In the genomic region with DNA sequence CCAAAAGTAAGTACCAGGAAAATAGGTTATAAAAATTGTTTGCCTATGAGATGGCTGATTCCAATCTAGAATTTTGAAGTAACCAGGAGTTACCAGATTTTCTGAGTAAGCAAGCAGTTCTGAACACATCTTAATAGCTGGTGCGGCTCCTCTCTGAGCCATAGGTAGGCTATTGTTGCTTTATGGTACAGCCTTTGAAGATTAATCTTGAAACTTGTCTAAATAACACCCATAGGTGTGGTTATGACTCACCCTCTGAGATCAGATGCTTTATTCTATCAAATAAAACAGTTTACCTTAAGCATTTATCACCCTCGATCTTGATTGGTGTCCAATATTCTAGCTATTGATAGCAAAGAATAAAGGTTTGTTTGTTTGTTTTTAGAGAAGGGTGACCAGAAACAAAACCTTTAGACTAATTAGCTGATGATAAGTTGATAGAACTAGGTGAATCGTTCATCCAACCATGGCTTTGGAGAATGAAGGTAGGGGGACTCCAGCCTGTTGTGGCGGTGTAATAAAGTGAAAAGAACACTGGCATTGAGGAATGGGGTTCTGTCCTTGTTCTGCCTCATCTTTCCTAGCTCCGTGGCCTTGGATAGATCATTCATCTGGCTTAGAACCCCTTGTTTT, we compare ENCODE assay signal across 12 cellular contexts.
DNase-seq lines count a peak whose midpoint lies in the region; ATAC-seq and TF ChIP-seq lines count a peak whose summit lies in the region.
"Had no signal": no experiment of that assay in that cellular context is flagged by ENCODE, and none has a peak within 500 bp of the region (broad histone marks: within the 10 kb centered on the region; RNA-seq: fewer than 3 reads in every experiment).

No MANE protein-coding gene starts in this region.

- no peak overlapping the region for H3K4me3 Mint-ChIP-seq in stimulated activated memory B cell treated with anti-CD40 and anti-IgM and Interleukin-4, amounts not matched to agents 10 μg/mL and 1 μg/mL and 100 μg/mL, for 72 hours
- H3K4me3 Mint-ChIP-seq: immature natural killer cell had no signal

- H3K36me3 ChIP-seq in vagina, result no peaks in the 10 kb centered on the region
- H3K36me3 ChIP-seq: sigmoid colon had no signal

- peak in 1 of 2 donors; percentile 22 for DNase-seq in activated naive CD4-positive, alpha-beta T cell treated with anti-CD3 and anti-CD28 coated beads, Interleukin-2, amount 50 U/mL, for 72 hours (ENCODE audit: low spot score in 2 of 2)
- DNase-seq in activated naive CD4-positive, alpha-beta T cell treated with anti-CD3 and anti-CD28 coated beads, Interleukin-2, amount 50 U/mL, for 16 hours, result no peak
- DNase-seq in vagina (ENCODE audit: extremely low spot score in 2 of 2) (no peak), SIG-M5 treated with dmso at 0.1 percent for 504 hours (lab: John Stamatoyannopoulos, UW; ENCODE audit: unreplicated experiment) (no peak), NCI-H128 (lab: John Stamatoyannopoulos, UW; ENCODE audit: unreplicated experiment) (no peak)
- DNase-seq: immature natural killer cell, NCI-H82, sigmoid colon, SW 1271 had no signal

- H3K4me1 Mint-ChIP-seq in stimulated activated memory B cell treated with anti-CD40 and anti-IgM and Interleukin-4, amounts not matched to agents 10 μg/mL and 1 μg/mL and 100 μg/mL, for 72 hours, result no peaks in the 10 kb centered on the region

- no peaks in the 10 kb centered on the region for H3K36me3 Mint-ChIP-seq in activated naive CD4-positive, alpha-beta T cell treated with anti-CD3 and anti-CD28 coated beads, Interleukin-2, amount 50 U/mL, for 72 hours
- H3K36me3 Mint-ChIP-seq in stimulated activated memory B cell treated with anti-CD40 and anti-IgM and Interleukin-4, amounts not matched to agents 10 μg/mL and 1 μg/mL and 100 μg/mL, for 72 hours, result peaks cover 4% of the 10 kb centered on the region
- H3K36me3 Mint-ChIP-seq: immature natural killer cell had no signal

- no peaks in the 10 kb centered on the region for H3K4me1 ChIP-seq in vagina
- H3K4me1 ChIP-seq: sigmoid colon had no signal

- intact Hi-C loops in vagina (cut with DNase I), result no loop called here

- H3K9me3 ChIP-seq in vagina, result no peaks in the 10 kb centered on the region
- H3K9me3 ChIP-seq: sigmoid colon had no signal

- TF ChIP-seq POLR2A in vagina (IDR thresholded peaks at IDR 0.05), result no peak

- no peaks in the 10 kb centered on the region for H3K27me3 Mint-ChIP-seq in stimulated activated memory B cell treated with anti-CD40 and anti-IgM and Interleukin-4, amounts not matched to agents 10 μg/mL and 1 μg/mL and 100 μg/mL, for 72 hours

- no peaks in the 10 kb centered on the region for H3K9me3 Mint-ChIP-seq in activated naive CD4-positive, alpha-beta T cell treated with anti-CD3 and anti-CD28 coated beads, Interleukin-2, amount 50 U/mL, for 72 hours
- H3K9me3 Mint-ChIP-seq in stimulated activated memory B cell treated with anti-CD40 and anti-IgM and Interleukin-4, amounts not matched to agents 10 μg/mL and 1 μg/mL and 100 μg/mL, for 72 hours, result no peaks in the 10 kb centered on the region
- H3K9me3 Mint-ChIP-seq: immature natural killer cell had no signal

- H3K27ac ChIP-seq in vagina, result no peak overlapping the region
- H3K27ac ChIP-seq: sigmoid colon had no signal

- peak; percentile 99 to 100 for ATAC-seq in activated naive CD4-positive, alpha-beta T cell treated with anti-CD3 and anti-CD28 coated beads, Interleukin-2, amount 50 U/mL, for 72 hours
- ATAC-seq in HG02623 (IDR thresholded peaks at IDR 0.05; ENCODE audit: unreplicated experiment), result peak; percentile 72
- peak; percentile 78 for ATAC-seq in HG03575 (IDR thresholded peaks at IDR 0.05; ENCODE audit: extremely low read depth, insufficient number of reproducible peaks, low FRiP score, unreplicated experiment)
- ATAC-seq in stimulated activated memory B cell treated with anti-CD40 and anti-IgM and Interleukin-4, amounts not matched to agents 10 μg/mL and 1 μg/mL and 100 μg/mL, for 72 hours, result peak; percentile 51

- no peaks in the 10 kb centered on the region for H3K27me3 ChIP-seq in vagina
- H3K27me3 ChIP-seq: sigmoid colon had no signal

- H3K4me3 ChIP-seq in vagina, result no peak overlapping the region
- H3K4me3 ChIP-seq: sigmoid colon had no signal

- no peak overlapping the region for H3K27ac Mint-ChIP-seq in activated naive CD4-positive, alpha-beta T cell treated with anti-CD3 and anti-CD28 coated beads, Interleukin-2, amount 50 U/mL, for 72 hours
- no peak overlapping the region for H3K27ac Mint-ChIP-seq in stimulated activated memory B cell treated with anti-CD40 and anti-IgM and Interleukin-4, amounts not matched to agents 10 μg/mL and 1 μg/mL and 100 μg/mL, for 72 hours
- H3K27ac Mint-ChIP-seq: immature natural killer cell had no signal

- no peak for TF ChIP-seq CTCF in vagina (IDR thresholded peaks at IDR 0.05)
